ENCODE assay signal across 9 cellular contexts in genomic region chr10:102652170-102652926, GRCh38. TPM values are rescaled to one million over a fixed set of nuclear protein-coding genes. Genes with fewer than 3 reads are reported as not detected.
DNase-seq lines count a peak whose midpoint lies in the region; ATAC-seq and TF ChIP-seq lines count a peak whose summit lies in the region.
"Had no signal": no experiment of that assay in that cellular context is flagged by ENCODE, and none has a peak within 500 bp of the region (broad histone marks: within the 10 kb centered on the region; RNA-seq: fewer than 3 reads in every experiment).

No MANE protein-coding gene starts in this region.

- 83% methylated on average over 10 of the region's 12 CpGs for WGBS in esophagus muscularis mucosa
- WGBS in mesendoderm (ENCODE audit: extremely low coverage, insufficient coverage, low lambda C conversion rate), result no CpG with 5 or more reads among the region's 12 CpGs

- no peak overlapping the region for H3K4ac ChIP-seq in mesendoderm (ENCODE audit: low read depth, low read length)

- ATAC-seq in GM21381 (IDR thresholded peaks at IDR 0.05; ENCODE audit: unreplicated experiment), result peak; percentile 47

- no peak overlapping the region for H3K18ac ChIP-seq in mesendoderm (ENCODE audit: low read length)

- no peak overlapping the region for H4K8ac ChIP-seq in mesendoderm (ENCODE audit: low read depth, low read length)

- H3K4me1 ChIP-seq in esophagus muscularis mucosa (peaks cover 66 to 84% (median 78%) of the 10 kb centered on the region in 4 donors), mesendoderm (ENCODE audit: control insufficient read depth, low read depth, low read length) (peaks cover 6% of the 10 kb centered on the region)

- no peaks in the 10 kb centered on the region for H3K9me3 ChIP-seq in esophagus muscularis mucosa
- H3K9me3 ChIP-seq: SJCRH30 had no signal

- H3K27ac ChIP-seq in esophagus muscularis mucosa (replicated peaks in 1 of 4), result peak overlapping the region; percentile 19 to 100 (median 44)
- H3K27ac ChIP-seq in mesendoderm (ENCODE audit: low read depth, low read length), result no peak overlapping the region
- H3K27ac ChIP-seq: SJCRH30 had no signal

- H2BK5ac ChIP-seq in mesendoderm (ENCODE audit: low read length), result no peak overlapping the region

- peaks cover 28% of the 10 kb centered on the region for H3K79me1 ChIP-seq in mesendoderm (ENCODE audit: low read length)

- H3K4me3 ChIP-seq in GM08714 (ENCODE audit: low read length) (peak overlapping the region; percentile 16; the same call in 1 of the 2 replicates), esophagus muscularis mucosa (no peak overlapping the region), mesendoderm (ENCODE audit: low read length) (no peak overlapping the region)
- H3K4me3 ChIP-seq: SJCRH30 had no signal

- H3K27me3 ChIP-seq in esophagus muscularis mucosa, result no peaks in the 10 kb centered on the region
- no peaks in the 10 kb centered on the region for H3K27me3 ChIP-seq in mesendoderm (ENCODE audit: insufficient read depth, low read length, poor library complexity)
- H3K27me3 ChIP-seq: SJCRH30 had no signal

- DNase-seq in Kasumi-1 (lab: John Stamatoyannopoulos, UW) (peak; percentile 62 to 63), esophagus muscularis mucosa (ENCODE audit: extremely low spot score) (no peak), NCI-H1436 treated with DMSO at 0.1 percent for 48 hours (lab: John Stamatoyannopoulos, UW) (no peak), H4 (ENCODE audit: low spot score) (no peak), mesendoderm (no peak), NCI-H1092 treated with DMSO at 0.1 percent for 48 hours (lab: John Stamatoyannopoulos, UW) (no peak)
- DNase-seq: SJCRH30 had no signal

- intact Hi-C loops in esophagus muscularis mucosa (cut with DNase I), result no loop called here

- no peak overlapping the region for H2BK120ac ChIP-seq in mesendoderm (ENCODE audit: low read depth, low read length)

- H3K23ac ChIP-seq in mesendoderm (ENCODE audit: low read length), result no peak overlapping the region

- no peak for TF ChIP-seq EP300 in esophagus muscularis mucosa (IDR thresholded peaks at IDR 0.05)

- no peak overlapping the region for H3K56ac ChIP-seq in mesendoderm (ENCODE audit: low read length)

- H4K5ac ChIP-seq in mesendoderm (ENCODE audit: low read length), result no peak overlapping the region

- H3K79me2 ChIP-seq in mesendoderm (ENCODE audit: control insufficient read depth, insufficient read depth, low read length), result peaks cover 45% of the 10 kb centered on the region

- no peak overlapping the region for H3K9ac ChIP-seq in mesendoderm (ENCODE audit: low read length)

- H3K4me2 ChIP-seq in mesendoderm (ENCODE audit: low read length), result no peak overlapping the region

- no peak for TF ChIP-seq POLR2A in esophagus muscularis mucosa (IDR thresholded peaks at IDR 0.05; ENCODE audit: low read depth)

- H3K36me3 ChIP-seq in esophagus muscularis mucosa, result peaks cover 38 to 82% (median 61%) of the 10 kb centered on the region in 4 donors
- H3K36me3 ChIP-seq in mesendoderm (ENCODE audit: control insufficient read depth, insufficient read depth, low read length), result peaks cover 1% of the 10 kb centered on the region

- TF ChIP-seq CTCF in esophagus muscularis mucosa (IDR thresholded peaks at IDR 0.05), result no peak

- H2AK5ac ChIP-seq in mesendoderm (ENCODE audit: low read length), result no peak overlapping the region

- no peak overlapping the region for H2BK15ac ChIP-seq in mesendoderm (replicated peaks; ENCODE audit: low read depth)

RNA-seq across cellular contexts. Expression of gene TRIM8, which starts 8.1 kb away (rescaled TPM):
- 100 to 1,000 TPM; 103 to 170 (median 159) TPM for total RNA-seq in esophagus muscularis mucosa
- 15.8 and 18.5 TPM in 2 replicates for total RNA-seq in H4 (2014; rRNA removed; shearing (Covaris generic))
- 22.6 TPM for polyA plus RNA-seq in mesendoderm (2013, experiment 1 of 2)
- polyA plus RNA-seq in mesendoderm (2013, experiment 2 of 2), result 23.2 TPM

Comparison
In these comparisons a context has a peak if more than half of its experiments do, and no peak if none do; other contexts are left out.
1. DNase-seq: peak in Kasumi-1 (2 of 2); none in esophagus muscularis mucosa (single experiment), NCI-H1436 treated with DMSO at 0.1 percent for 48 hours (single experiment), H4 (single experiment), mesendoderm (single experiment) and NCI-H1092 treated with DMSO at 0.1 percent for 48 hours (single experiment).